ENCODE assay signal across 6 cellular contexts in the genomic region with DNA sequence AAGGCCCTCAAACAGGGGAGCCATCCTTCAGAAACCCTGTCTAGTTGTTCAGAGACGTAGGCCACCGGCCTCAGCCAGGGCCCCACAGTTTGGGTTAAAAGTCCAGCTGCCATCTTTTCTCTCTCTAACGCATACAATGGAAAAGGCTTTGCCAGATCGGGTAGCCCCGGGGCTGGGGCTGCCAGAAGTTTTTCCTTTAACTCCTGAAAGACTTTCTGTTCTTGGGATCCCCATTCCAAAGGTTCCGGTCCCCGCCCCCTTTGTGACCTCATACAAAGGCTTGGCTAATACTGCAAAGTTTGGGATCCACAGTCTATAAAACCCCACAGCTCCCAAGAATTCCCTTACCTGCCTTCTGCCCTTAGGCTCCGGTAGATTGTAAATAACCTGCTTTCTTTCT. TPM values are rescaled to one million over a fixed set of nuclear protein-coding genes. Genes with fewer than 3 reads are reported as not detected.
DNase-seq lines count a peak whose midpoint lies in the region; TF ChIP-seq lines count a peak whose summit lies in the region.
"Not testable (repeated sequence)": the region's sequence is repeated elsewhere in the genome, so short reads cannot be mapped to it uniquely, and the experiment has no call there.

No MANE protein-coding gene starts in this region.

- TF ChIP-seq POLR2A in sigmoid colon (IDR thresholded peaks at IDR 0.05): not testable (repeated sequence)

- not testable (repeated sequence) for H3K56ac ChIP-seq in mesendoderm (ENCODE audit: low read length)

- not testable (repeated sequence) for H2BK120ac ChIP-seq in mesendoderm (ENCODE audit: low read depth, low read length)

- not testable (repeated sequence) for H3K27ac ChIP-seq in mesendoderm (ENCODE audit: low read depth, low read length); neural progenitor cell; sigmoid colon

- H2BK5ac ChIP-seq in mesendoderm (ENCODE audit: low read length): not testable (repeated sequence)

- H3K9me3 Mint-ChIP-seq in neural progenitor cell: not testable (repeated sequence)

- not testable (repeated sequence) for H3K4me3 Mint-ChIP-seq in neural progenitor cell

- H4K20me1 ChIP-seq in neural progenitor cell (ENCODE audit: low read depth): not testable (repeated sequence)

- H3K79me2 ChIP-seq in mesendoderm (ENCODE audit: control insufficient read depth, insufficient read depth, low read length); neural progenitor cell (ENCODE audit: low read depth): not testable (repeated sequence)

- not testable (repeated sequence) for H3K27me3 ChIP-seq in mesendoderm (ENCODE audit: insufficient read depth, low read length, poor library complexity); neural progenitor cell; sigmoid colon

- not testable (repeated sequence) for H3K9ac ChIP-seq in mesendoderm (ENCODE audit: low read length); neural progenitor cell

- WGBS in mesendoderm (ENCODE audit: extremely low coverage, insufficient coverage, low lambda C conversion rate): no CpG with 5 or more reads among the region's 8 CpGs
- 83 to 88% methylated on average over 5 to 6 of the region's 8 CpGs for WGBS in sigmoid colon, 2 donors

- not testable (repeated sequence) for TF ChIP-seq CTCF in neural progenitor cell (IDR thresholded peaks at IDR 0.05); sigmoid colon (IDR thresholded peaks at IDR 0.05)

- not testable (repeated sequence) for H3K36me3 Mint-ChIP-seq in neural progenitor cell

- not testable (repeated sequence) for H4K8ac ChIP-seq in mesendoderm (ENCODE audit: low read depth, low read length)

- H2AK5ac ChIP-seq in mesendoderm (ENCODE audit: low read length): not testable (repeated sequence)

- not testable (repeated sequence) for H3K23ac ChIP-seq in mesendoderm (ENCODE audit: low read length)

- not testable (repeated sequence) for H2BK15ac ChIP-seq in mesendoderm (replicated peaks; ENCODE audit: low read depth)

- not testable (repeated sequence) for H3K27me3 Mint-ChIP-seq in neural progenitor cell (ENCODE audit: insufficient read depth, low read depth)

- TF ChIP-seq EP300 in sigmoid colon (IDR thresholded peaks at IDR 0.05): not testable (repeated sequence)

- not testable (repeated sequence) for H4K5ac ChIP-seq in mesendoderm (ENCODE audit: low read length)

- H3K4me1 Mint-ChIP-seq in neural progenitor cell: not testable (repeated sequence)

- not testable (repeated sequence) for H3F3A ChIP-seq in neural progenitor cell (ENCODE audit: low read depth)

- H3K9me3 ChIP-seq in neural progenitor cell (ENCODE audit: low read depth); sigmoid colon: not testable (repeated sequence)

- H3K4me3 ChIP-seq in mesendoderm (ENCODE audit: low read length); neural progenitor cell; sigmoid colon: not testable (repeated sequence)

- intact Hi-C loops in sigmoid colon (cut with DNase I): not testable (repeated sequence)

- not testable (repeated sequence) for H3K36me3 ChIP-seq in mesendoderm (ENCODE audit: control insufficient read depth, insufficient read depth, low read length); neural progenitor cell
- peaks cover 0 to 18% (median 5%) of the 10 kb centered on the region in 4 donors for H3K36me3 ChIP-seq in sigmoid colon

- H3K4ac ChIP-seq in mesendoderm (ENCODE audit: low read depth, low read length): not testable (repeated sequence)

- not testable (repeated sequence) for H3K27ac Mint-ChIP-seq in neural progenitor cell

- DNase-seq in RPMI7951 (ENCODE audit: low read depth) (peak; percentile 42), foreskin melanocyte (peak; percentile 69), mesendoderm (peak; percentile 39), neural progenitor cell (ENCODE audit: low spot score) (peak; percentile 23), sigmoid colon (peak; percentile 56)
- peak; percentile 14 for DNase-seq in activated effector memory CD4-positive, alpha-beta T cell treated with anti-CD3 and anti-CD28 coated beads, Interleukin-2, amount 50 U/mL, for 16 hours

- not testable (repeated sequence) for H3K4me1 ChIP-seq in mesendoderm (ENCODE audit: control insufficient read depth, low read depth, low read length); neural progenitor cell; sigmoid colon

- H3K4me2 ChIP-seq in mesendoderm (ENCODE audit: low read length); neural progenitor cell: not testable (repeated sequence)

- H3K79me1 ChIP-seq in mesendoderm (ENCODE audit: low read length): not testable (repeated sequence)

- H2AFZ ChIP-seq in neural progenitor cell (replicated peaks): not testable (repeated sequence)

- not testable (repeated sequence) for H3K18ac ChIP-seq in mesendoderm (ENCODE audit: low read length)

RNA-seq across cellular contexts. Expression of gene SLC25A30, which starts 37.5 kb away (rescaled TPM):
- total RNA-seq in RPMI7951 (2014; rRNA removed; shearing (Covaris generic)): 5.6 and 6.5 TPM in 2 replicates
- 3.4 TPM for polyA plus RNA-seq in mesendoderm (2013, experiment 1 of 2)
- 4.8 TPM for polyA plus RNA-seq in mesendoderm (2013, experiment 2 of 2)
- 5.3 and 6.8 TPM in 2 replicates for total RNA-seq in neural progenitor cell (ENCODE audit: low replicate concordance)
- 10 to 100 TPM in 2 of 4 donors, 1 to 10 TPM in 2; 9.1 to 15.9 (median 10.2) TPM for total RNA-seq in sigmoid colon
- 1 to 10 TPM; 5.8 to 8.4 (median 6.5) TPM for polyA plus RNA-seq in sigmoid colon

RNA-seq across cellular contexts. Expression of gene TPT1, which starts 39.7 kb away (rescaled TPM):
- total RNA-seq in RPMI7951 (2014; rRNA removed; shearing (Covaris generic)): 1,659 and 1,842 TPM in 2 replicates
- polyA plus RNA-seq in mesendoderm (2013, experiment 1 of 2): 2,379 TPM
- polyA plus RNA-seq in mesendoderm (2013, experiment 2 of 2): 2,407 TPM
- 3,253 and 4,951 TPM in 2 replicates for total RNA-seq in neural progenitor cell (ENCODE audit: low replicate concordance)
- total RNA-seq in sigmoid colon: 1,000 to 10,000 TPM; 3,556 to 5,645 (median 4,871) TPM
- over 10,000 TPM in 2 of 3 donors, 1,000 to 10,000 TPM in 1; 6,420 to 14,118 (median 13,579) TPM for polyA plus RNA-seq in sigmoid colon

Comparison
In these comparisons a context has a peak if more than half of its experiments do, and no peak if none do; other contexts are left out.
1. DNase-seq: peak in every context shown above with its lines; median percentile 69 in foreskin melanocyte; 56 in sigmoid colon; 42 in RPMI7951; 39 in mesendoderm; 23 in neural progenitor cell; 14 in activated effector memory CD4-positive, alpha-beta T cell treated with anti-CD3 and anti-CD28 coated beads, Interleukin-2, amount 50 U/mL, for 16 hours.